ENCODE assay signal across 19 cellular contexts in the genomic region with DNA sequence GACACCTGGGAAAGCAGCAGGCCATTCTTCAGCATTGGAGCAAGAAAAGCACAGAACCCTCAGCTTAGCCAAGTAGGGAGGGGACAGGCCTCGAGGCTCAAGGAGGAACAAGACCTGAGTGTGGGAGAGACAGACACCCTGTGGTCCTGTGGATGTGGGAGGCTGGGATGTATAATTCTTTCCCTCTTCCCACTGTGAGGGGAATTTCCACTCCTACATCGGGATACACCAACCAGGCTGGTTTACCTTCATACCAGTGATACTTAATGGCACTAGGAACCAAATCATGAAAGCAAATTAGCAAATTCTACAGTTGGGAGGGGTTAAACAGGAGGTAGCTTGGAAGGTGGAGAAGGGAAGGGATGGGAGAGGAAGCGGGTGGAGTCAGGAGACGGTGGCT. TPM values are rescaled to one million over a fixed set of nuclear protein-coding genes. Genes with fewer than 3 reads are reported as not detected.
A peak's percentile ranks its signal among the peaks of the same experiment; 100 is the strongest.
DNase-seq lines count a peak whose midpoint lies in the region; FAIRE-seq and TF ChIP-seq lines count a peak whose summit lies in the region.
"Had no signal": no experiment of that assay in that cellular context is flagged by ENCODE, and none has a peak within 500 bp of the region (broad histone marks: within the 10 kb centered on the region; RNA-seq: fewer than 3 reads in every experiment).

No MANE protein-coding gene starts in this region.

- H3K4me1 ChIP-seq in HEK293 (ENCODE audit: control insufficient read depth, insufficient read depth, low read length), result no peaks in the 10 kb centered on the region
- H3K4me1 ChIP-seq in keratinocyte (ENCODE audit: control insufficient read depth, extremely low read depth, insufficient read depth, low read length), result peaks cover 14% of the 10 kb centered on the region
- H3K4me1 ChIP-seq: A549, BLaER1 had no signal

- no peak overlapping the region for H3K27ac ChIP-seq in HEK293 (ENCODE audit: extremely low read depth, low read depth, low read length)
- no peak overlapping the region for H3K27ac ChIP-seq in keratinocyte (ENCODE audit: control insufficient read depth, insufficient read depth, low read length)
- H3K27ac ChIP-seq: 22Rv1, A549, BLaER1 had no signal

- no peak for TF ChIP-seq CTCF in HEK293 (tag by site-specific recombination; IDR thresholded peaks at IDR 0.05)
- no peak for TF ChIP-seq CTCF in keratinocyte (optimal IDR thresholded peaks at IDR 0.05 in 1 of 3, IDR thresholded peaks at IDR 0.05 in 1 of 3, conservative IDR thresholded peaks at IDR 0.05 in 1 of 3; ENCODE audit: extremely low read depth in 1 of 3, insufficient read depth in 2 of 3, low read length in 3 of 3)

- no peaks in the 10 kb centered on the region for H3K27me3 ChIP-seq in keratinocyte (ENCODE audit: control insufficient read depth, extremely low read depth, insufficient read depth, low read length)
- H3K27me3 ChIP-seq: BLaER1 had no signal

- no peaks in the 10 kb centered on the region for H3K79me2 ChIP-seq in keratinocyte (ENCODE audit: control insufficient read depth, insufficient read depth, low read length)

- peak overlapping the region; percentile 55 for H2AFZ ChIP-seq in keratinocyte (ENCODE audit: control insufficient read depth, low read length)

- H3K9me1 ChIP-seq in keratinocyte (ENCODE audit: control insufficient read depth, extremely low read depth, insufficient read depth, low read length), result no peaks in the 10 kb centered on the region

- no peaks in the 10 kb centered on the region for H4K20me1 ChIP-seq in keratinocyte (ENCODE audit: control insufficient read depth, extremely low read depth, insufficient read depth, low read length)
- H4K20me1 ChIP-seq: BLaER1 had no signal

- dilution Hi-C loops in keratinocyte (cut with MboI; ENCODE audit: extremely low pct_ligation_motif_present, low sequenced_read_pairs), result no loop called here

- H3K9me3 Mint-ChIP-seq in T-helper 2 cell treated with Interferon-gamma antibody and Interleukin-4, amounts not matched to agents 5 μg/mL and 100 μg/mL, for 36 hours, result no peaks in the 10 kb centered on the region
- H3K9me3 Mint-ChIP-seq in dendritic cell treated with granulocyte-macrophage colony-stimulating factor and Interleukin-4, amounts not matched to agents 40 ng/mL and 50 ng/mL, for 4 days, result no peaks in the 10 kb centered on the region
- H3K9me3 Mint-ChIP-seq: CD8-positive, alpha-beta T cell; IgD-negative memory B cell had no signal

- no peak for DNase-seq in T-helper 2 cell treated with Interferon-gamma antibody and Interleukin-4, amounts not matched to agents 5 μg/mL and 100 μg/mL, for 36 hours (ENCODE audit: low spot score)
- DNase-seq in T-helper 2 cell (no peak), keratinocyte (ENCODE audit: low read depth, low spot score) (no peak), NAMALWA (ENCODE audit: low spot score) (no peak), SHP77 treated with DMSO at 0.1 percent for 48 hours (lab: John Stamatoyannopoulos, UW) (no peak)
- no peak for DNase-seq in stimulated activated CD4-positive, alpha-beta T cell treated with anti-CD3 and anti-CD28 coated beads, Interleukin-12 subunit alpha, Interleukin-12 subunit beta, amount 100 ng/mL, for 4 hours
- DNase-seq: Calu3; CD8-positive, alpha-beta T cell; DMS79 treated with DMSO at 0.1 percent for 48 hours; GF-D8 had no signal

- no peak overlapping the region for H3K9ac ChIP-seq in keratinocyte (ENCODE audit: control insufficient read depth, extremely low read depth, insufficient read depth, low read length)
- H3K9ac ChIP-seq: BLaER1 had no signal

- peaks cover 49% of the 10 kb centered on the region for H3K4me1 Mint-ChIP-seq in T-helper 2 cell treated with Interferon-gamma antibody and Interleukin-4, amounts not matched to agents 5 μg/mL and 100 μg/mL, for 36 hours (ENCODE audit: low read depth)
- H3K4me1 Mint-ChIP-seq in dendritic cell treated with granulocyte-macrophage colony-stimulating factor and Interleukin-4, amounts not matched to agents 40 ng/mL and 50 ng/mL, for 4 days (ENCODE audit: low read depth), result peaks cover 72% of the 10 kb centered on the region

- no peaks in the 10 kb centered on the region for H3K36me3 Mint-ChIP-seq in T-helper 2 cell treated with Interferon-gamma antibody and Interleukin-4, amounts not matched to agents 5 μg/mL and 100 μg/mL, for 36 hours (ENCODE audit: low read depth)
- H3K36me3 Mint-ChIP-seq in dendritic cell treated with granulocyte-macrophage colony-stimulating factor and Interleukin-4, amounts not matched to agents 40 ng/mL and 50 ng/mL, for 4 days (ENCODE audit: low read depth), result no peaks in the 10 kb centered on the region
- H3K36me3 Mint-ChIP-seq: CD14-positive monocyte; CD8-positive, alpha-beta T cell had no signal

- H3K36me3 ChIP-seq in HEK293 (ENCODE audit: control insufficient read depth in 2 of 2, insufficient read depth in 1 of 2, low read length in 2 of 2) (no peaks in the 10 kb centered on the region), keratinocyte (ENCODE audit: control insufficient read depth in 2 of 2, extremely low read depth in 1 of 2, insufficient read depth in 2 of 2, low read length in 2 of 2) (no peaks in the 10 kb centered on the region)
- H3K36me3 ChIP-seq: BLaER1 had no signal

- FAIRE-seq in keratinocyte (lab: Jason Lieb, UNC), result no peak
- FAIRE-seq: A549, H54, HTR-8/SVneo had no signal

- H3K4me3 ChIP-seq in HEK293 (ENCODE audit: low read depth, low read length) (no peak overlapping the region), keratinocyte (ENCODE audit: control insufficient read depth in 2 of 3, extremely low read depth in 1 of 3, insufficient read depth in 2 of 3, low read depth in 1 of 3, low read length in 3 of 3) (no peak overlapping the region)
- H3K4me3 ChIP-seq: A549, BLaER1 had no signal

- no peak overlapping the region for H3K4me2 ChIP-seq in keratinocyte (ENCODE audit: control insufficient read depth, extremely low read depth, insufficient read depth, low read depth, low read length)
- H3K4me2 ChIP-seq: A549, BLaER1 had no signal

- POLR2A ChIA-PET in HEK293 (lab: Yijun Ruan, JAX), result no interaction called here

- no peak overlapping the region for H3K4me3 Mint-ChIP-seq in T-helper 2 cell treated with Interferon-gamma antibody and Interleukin-4, amounts not matched to agents 5 μg/mL and 100 μg/mL, for 36 hours
- H3K4me3 Mint-ChIP-seq in dendritic cell treated with granulocyte-macrophage colony-stimulating factor and Interleukin-4, amounts not matched to agents 40 ng/mL and 50 ng/mL, for 4 days, result no peak overlapping the region
- H3K4me3 Mint-ChIP-seq: CD14-positive monocyte; CD8-positive, alpha-beta T cell had no signal

- no peaks in the 10 kb centered on the region for H3K27me3 Mint-ChIP-seq in T-helper 2 cell treated with Interferon-gamma antibody and Interleukin-4, amounts not matched to agents 5 μg/mL and 100 μg/mL, for 36 hours (ENCODE audit: low read depth)
- H3K27me3 Mint-ChIP-seq in dendritic cell treated with granulocyte-macrophage colony-stimulating factor and Interleukin-4, amounts not matched to agents 40 ng/mL and 50 ng/mL, for 4 days, result no peaks in the 10 kb centered on the region
- H3K27me3 Mint-ChIP-seq: IgD-negative memory B cell had no signal

- no peaks in the 10 kb centered on the region for H3K9me3 ChIP-seq in HEK293 (ENCODE audit: control insufficient read depth, insufficient read depth, low read depth, low read length)
- H3K9me3 ChIP-seq in keratinocyte (ENCODE audit: control insufficient read depth, low read depth, low read length), result no peaks in the 10 kb centered on the region
- H3K9me3 ChIP-seq: A549, BLaER1 had no signal

- intact Hi-C loops in dendritic cell treated with granulocyte-macrophage colony-stimulating factor and Interleukin-4, amounts not matched to agents 40 ng/mL and 50 ng/mL, for 4 days (cut with micrococcal nuclease), result loop anchor here (5.0 kb wide), 1 partner anchor 40 kb away; the partner anchor contains the start of genes DCUN1D3 and LYRM1

- H3K27ac Mint-ChIP-seq in T-helper 2 cell treated with Interferon-gamma antibody and Interleukin-4, amounts not matched to agents 5 μg/mL and 100 μg/mL, for 36 hours, result peak overlapping the region; percentile 45
- H3K27ac Mint-ChIP-seq in dendritic cell treated with granulocyte-macrophage colony-stimulating factor and Interleukin-4, amounts not matched to agents 40 ng/mL and 50 ng/mL, for 4 days, result peak overlapping the region; percentile 61
- H3K27ac Mint-ChIP-seq: CD8-positive, alpha-beta T cell; IgD-negative memory B cell had no signal

- CTCF ChIA-PET in HEK293 (lab: Yijun Ruan, JAX), result no interaction called here

TF ChIP-seq in HEK293, 187 proteins besides CTCF, POLR2A, EP300 and RAD21 (continues in another document):
- TF ChIP-seq ZNF175 (tag by site-specific recombination; IDR thresholded peaks at IDR 0.05) (no peak), EGR2 (tag by site-specific recombination; IDR thresholded peaks at IDR 0.05; ENCODE audit: low read depth) (peak; percentile 82), BCL6B (tag by site-specific recombination; IDR thresholded peaks at IDR 0.05) (no peak), ZNF24 (tag by site-specific recombination; IDR thresholded peaks at IDR 0.05) (no peak)

RNA-seq across cellular contexts. Expression of gene LYRM1, which starts 41.7 kb away (rescaled TPM):
- polyA plus RNA-seq in keratinocyte, result 13.1 to 27.1 TPM (median 21.7 TPM) in 3 replicates
- 13.0 TPM for polyA plus RNA-seq in keratinocyte (2011; ENCODE audit: low read depth)
- polyA plus RNA-seq in keratinocyte (2011; cell fraction: cytosol; rRNA removed), result 19.7 and 28.4 TPM in 2 replicates
- 6.4 and 10.7 TPM in 2 replicates for polyA plus RNA-seq in keratinocyte (2011; cell fraction: nucleus; rRNA removed)
- 22.6 and 25.4 TPM in 2 replicates for polyA plus RNA-seq in keratinocyte (2012; ENCODE audit: low replicate concordance)
- 2.3 to 12.0 TPM (median 5.1 TPM) in 3 replicates for polyA minus RNA-seq in keratinocyte
- 16.9 TPM for polyA minus RNA-seq in keratinocyte (2011; cell fraction: cytosol; rRNA and poly(A)+ RNA removed)
- polyA minus RNA-seq in keratinocyte (2011; cell fraction: nucleus; rRNA and poly(A)+ RNA removed), result 0.85 and 1.8 TPM in 2 replicates

RNA-seq across cellular contexts. Expression of gene DCUN1D3, which starts 42.1 kb away (rescaled TPM):
- 8.0 to 10.0 TPM (median 9.4 TPM) in 3 replicates for polyA plus RNA-seq in keratinocyte
- 14.8 TPM for polyA plus RNA-seq in keratinocyte (2011; ENCODE audit: low read depth)
- 7.1 and 9.8 TPM in 2 replicates for polyA plus RNA-seq in keratinocyte (2011; cell fraction: cytosol; rRNA removed)
- polyA plus RNA-seq in keratinocyte (2011; cell fraction: nucleus; rRNA removed), result 12.2 and 15.4 TPM in 2 replicates
- 11.5 and 28.0 TPM in 2 replicates for polyA plus RNA-seq in keratinocyte (2012; ENCODE audit: low replicate concordance)
- 18.5 to 29.4 TPM (median 27.1 TPM) in 3 replicates for polyA minus RNA-seq in keratinocyte
- polyA minus RNA-seq in keratinocyte (2011; cell fraction: cytosol; rRNA and poly(A)+ RNA removed), result 14.8 TPM
- polyA minus RNA-seq in keratinocyte (2011; cell fraction: nucleus; rRNA and poly(A)+ RNA removed), result 13.1 and 21.9 TPM in 2 replicates
